ENCODE assay signal across 22 cellular contexts in the genomic region with DNA sequence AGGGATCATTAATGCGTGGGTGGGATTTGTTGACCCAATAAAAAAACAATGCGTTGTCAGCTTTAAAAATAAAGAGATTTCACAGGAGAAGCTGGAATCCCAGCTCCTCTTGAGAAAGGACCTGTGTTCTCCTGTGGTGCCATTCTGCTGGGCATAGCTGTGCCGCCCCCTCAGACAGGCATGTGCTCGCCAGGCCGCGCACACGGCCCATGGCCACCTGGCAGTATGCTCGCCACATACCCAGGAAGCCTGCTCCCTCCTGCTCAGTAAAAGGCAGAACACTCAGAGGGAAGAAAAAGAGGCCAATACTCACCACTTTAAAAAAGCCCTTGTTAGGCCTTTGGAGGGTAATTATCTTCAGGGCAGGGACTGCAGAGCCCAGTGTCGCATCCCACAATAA. TPM values are rescaled to one million over a fixed set of nuclear protein-coding genes. Genes with fewer than 3 reads are reported as not detected.
DNase-seq lines count a peak whose midpoint lies in the region; TF ChIP-seq lines count a peak whose summit lies in the region.
"Had no signal": no experiment of that assay in that cellular context is flagged by ENCODE, and none has a peak within 500 bp of the region (broad histone marks: within the 10 kb centered on the region; RNA-seq: fewer than 3 reads in every experiment).

No MANE protein-coding gene starts in this region.

- peaks cover 26% of the 10 kb centered on the region for H3K36me3 Mint-ChIP-seq in chondrocyte (ENCODE audit: low read depth)
- peaks cover 58% of the 10 kb centered on the region for H3K36me3 Mint-ChIP-seq in nephron progenitor cell (ENCODE audit: low read depth)

- H3K9me3 Mint-ChIP-seq in chondrocyte (ENCODE audit: low read depth) (no peaks in the 10 kb centered on the region), nephron progenitor cell (no peaks in the 10 kb centered on the region)
- H3K9me3 Mint-ChIP-seq: activated CD4-positive, alpha-beta memory T cell treated with anti-CD3 and anti-CD28 coated beads, Interleukin-2, amount 10 ng/mL, durations not matched to agents 7 days and 5 days; activated naive CD4-positive, alpha-beta T cell treated with anti-CD3 and anti-CD28 coated beads, Interleukin-2, amount 50 U/mL, for 24 hours; central memory CD8-positive, alpha-beta T cell; neural progenitor cell; type B pancreatic cell had no signal

- peaks cover 10% of the 10 kb centered on the region for H3K4me1 Mint-ChIP-seq in chondrocyte (ENCODE audit: low read depth)
- peaks cover 8% of the 10 kb centered on the region for H3K4me1 Mint-ChIP-seq in nephron progenitor cell
- H3K4me1 Mint-ChIP-seq: activated CD4-positive, alpha-beta memory T cell treated with anti-CD3 and anti-CD28 coated beads, Interleukin-2, amount 10 ng/mL, durations not matched to agents 7 days and 5 days; activated naive CD4-positive, alpha-beta T cell treated with anti-CD3 and anti-CD28 coated beads, Interleukin-2, amount 50 U/mL, for 24 hours; central memory CD8-positive, alpha-beta T cell; neural progenitor cell had no signal

- H3K9ac ChIP-seq in adipocyte (ENCODE audit: low read length): peak overlapping the region; percentile 65
- H3K9ac ChIP-seq: neural progenitor cell had no signal

- H3K9me3 ChIP-seq in adipocyte (ENCODE audit: control insufficient read depth, low read length) (no peaks in the 10 kb centered on the region), tibial artery (no peaks in the 10 kb centered on the region)

- H3K4me3 Mint-ChIP-seq in chondrocyte (ENCODE audit: unreplicated experiment): no peak overlapping the region
- H3K4me3 Mint-ChIP-seq in nephron progenitor cell: no peak overlapping the region
- H3K4me3 Mint-ChIP-seq: activated CD4-positive, alpha-beta memory T cell treated with anti-CD3 and anti-CD28 coated beads, Interleukin-2, amount 10 ng/mL, durations not matched to agents 7 days and 5 days; activated naive CD4-positive, alpha-beta T cell treated with anti-CD3 and anti-CD28 coated beads, Interleukin-2, amount 50 U/mL, for 24 hours; central memory CD8-positive, alpha-beta T cell; neural progenitor cell; type B pancreatic cell had no signal

- H3K27ac Mint-ChIP-seq in chondrocyte (ENCODE audit: unreplicated experiment): peak overlapping the region; percentile 82
- peak overlapping the region; percentile 64 for H3K27ac Mint-ChIP-seq in nephron progenitor cell
- H3K27ac Mint-ChIP-seq: activated CD4-positive, alpha-beta memory T cell treated with anti-CD3 and anti-CD28 coated beads, Interleukin-2, amount 10 ng/mL, durations not matched to agents 7 days and 5 days; activated naive CD4-positive, alpha-beta T cell treated with anti-CD3 and anti-CD28 coated beads, Interleukin-2, amount 50 U/mL, for 24 hours; neural progenitor cell; type B pancreatic cell had no signal

- H3K27me3 Mint-ChIP-seq in chondrocyte (ENCODE audit: low read depth): no peaks in the 10 kb centered on the region
- H3K27me3 Mint-ChIP-seq in nephron progenitor cell (ENCODE audit: low read depth, poor library complexity): peaks cover 2% of the 10 kb centered on the region
- H3K27me3 Mint-ChIP-seq: activated CD4-positive, alpha-beta memory T cell treated with anti-CD3 and anti-CD28 coated beads, Interleukin-2, amount 10 ng/mL, durations not matched to agents 7 days and 5 days; activated naive CD4-positive, alpha-beta T cell treated with anti-CD3 and anti-CD28 coated beads, Interleukin-2, amount 50 U/mL, for 24 hours; central memory CD8-positive, alpha-beta T cell; type B pancreatic cell had no signal

- H3K4me1 ChIP-seq in adipocyte (ENCODE audit: control insufficient read depth, insufficient read depth, low read length): peaks cover 13% of the 10 kb centered on the region
- H3K4me1 ChIP-seq in tibial artery: peaks cover 0 to 29% (median 6%) of the 10 kb centered on the region in 4 donors
- H3K4me1 ChIP-seq: neural progenitor cell had no signal

- DNase-seq in adipocyte (ENCODE audit: low read depth) (no peak), chondrocyte (ENCODE audit: low spot score) (no peak), nephron progenitor cell (no peak), tibial artery (no peak), iPS-NIHi7 (ENCODE audit: extremely low spot score) (no peak), DMS153 (lab: John Stamatoyannopoulos, UW) (no peak), NCI-H345 (lab: John Stamatoyannopoulos, UW) (no peak)
- DNase-seq: activated CD4-positive, alpha-beta memory T cell treated with anti-CD3 and anti-CD28 coated beads, Interleukin-2, amount 10 ng/mL, durations not matched to agents 7 days and 5 days; activated CD4-positive, alpha-beta T cell treated with anti-CD3 and anti-CD28 coated beads for 1 hour; activated CD8-positive, alpha-beta memory T cell treated with anti-CD3 and anti-CD28 coated beads, Interleukin-2, amount 50 U/mL, for 48 hours; EL; Kasumi-1; NCI-H1436 treated with DMSO at 0.1 percent for 48 hours; NCI-H2171; NCI-H524 treated with DMSO at 0.1 percent for 48 hours had no signal

- intact Hi-C loops in tibial artery (cut with DNase I; ENCODE audit: low total_unique reads): loop anchor here (5.0 to 10.0 kb wide), 2 partner anchors 35 to 53 kb away; a partner anchor contains a TSS

- TF ChIP-seq CTCF in chondrocyte (IDR thresholded peaks at IDR 0.05) (no peak), nephron progenitor cell (IDR thresholded peaks at IDR 0.05) (no peak), tibial artery (IDR thresholded peaks at IDR 0.05) (no peak)

- H3K36me3 ChIP-seq in adipocyte (ENCODE audit: control insufficient read depth, insufficient read depth, low read length, severe bottlenecking): peaks cover 71% of the 10 kb centered on the region
- peaks cover 31 to 88% (median 56%) of the 10 kb centered on the region in 3 donors for H3K36me3 ChIP-seq in tibial artery
- H3K36me3 ChIP-seq: neural progenitor cell had no signal

- H3K27ac ChIP-seq in tibial artery: peak overlapping the region; percentile 72 to 80
- H3K27ac ChIP-seq: C4-2B, neural progenitor cell had no signal

- H3K4me3 ChIP-seq in adipocyte (ENCODE audit: low read length) (peak overlapping the region; percentile 42), tibial artery (peak overlapping the region; percentile 10 to 11)
- H3K4me3 ChIP-seq: GM12878, neural progenitor cell, skin epidermis had no signal

- H3K27me3 ChIP-seq in adipocyte (replicated peaks; ENCODE audit: control insufficient read depth, insufficient read depth, low read length) (no peaks in the 10 kb centered on the region), tibial artery (no peaks in the 10 kb centered on the region)
- H3K27me3 ChIP-seq: neural progenitor cell had no signal

RNA-seq across cellular contexts. Expression of a gene that starts 13.1 kb away (rescaled TPM):
- 12.9 to 18.2 TPM (median 14.7 TPM) in 3 replicates for total RNA-seq in chondrocyte

RNA-seq across cellular contexts. Expression of a gene that starts 24.2 kb away (rescaled TPM):
- 22.2 to 25.6 TPM (median 23.9 TPM) in 3 replicates for total RNA-seq in chondrocyte

RNA-seq across cellular contexts. Expression of a gene that starts 35.1 kb away (rescaled TPM):
- 34.3 to 39.6 TPM (median 38.3 TPM) in 3 replicates for total RNA-seq in chondrocyte

RNA-seq across cellular contexts. Expression of a gene that starts 58.0 kb away (rescaled TPM):
- total RNA-seq in chondrocyte: 19.9 to 27.4 TPM (median 23.7 TPM) in 3 replicates
